ENCODE assay signal across 9 cellular contexts in the genomic region with DNA sequence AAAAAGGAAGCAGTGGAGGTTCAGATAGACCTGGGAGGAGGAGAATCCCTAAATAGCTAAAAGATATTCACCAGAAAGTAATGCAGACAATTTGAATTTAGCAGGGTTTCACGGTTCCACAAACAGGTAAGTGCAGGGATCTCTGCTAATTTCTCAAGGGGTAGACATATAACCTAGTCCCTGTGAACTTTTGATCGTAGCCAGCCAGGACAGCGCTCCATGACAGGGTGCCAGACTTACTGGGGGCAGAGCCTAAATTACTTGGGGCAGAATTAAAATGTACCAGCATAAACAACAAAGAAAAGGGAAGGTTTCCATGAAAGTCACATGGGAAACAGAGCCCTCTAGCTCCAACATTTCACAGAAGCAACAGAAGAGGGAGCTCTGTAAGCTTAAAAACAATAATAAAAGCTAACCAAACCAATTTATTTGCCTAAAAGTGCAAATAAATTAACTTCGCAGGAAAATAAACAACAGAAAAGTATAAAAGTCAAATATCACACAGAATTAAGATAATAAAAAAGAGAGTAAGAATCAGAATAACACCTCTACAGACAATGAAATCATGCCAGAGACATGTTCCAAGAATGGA.
DNase-seq lines count a peak whose midpoint lies in the region; ATAC-seq, FAIRE-seq and TF ChIP-seq lines count a peak whose summit lies in the region.
"Had no signal": no experiment of that assay in that cellular context is flagged by ENCODE, and none has a peak within 500 bp of the region (broad histone marks: within the 10 kb centered on the region; RNA-seq: fewer than 3 reads in every experiment).

No MANE protein-coding gene starts in this region.

- no TSS peak for BruUV-seq in mammary epithelial cell (replicated peaks; lab: Mats Ljungman, UMichigan)

- TF ChIP-seq CTCF in D721Med (IDR thresholded peaks at IDR 0.05; ENCODE audit: insufficient read depth, missing control alignments), result peak; percentile 61
- peak; percentile 37 to 68 for TF ChIP-seq CTCF in mammary epithelial cell (conservative IDR thresholded peaks at IDR 0.05 in 1 of 2, IDR thresholded peaks at IDR 0.05 in 1 of 2; ENCODE audit: extremely low read depth in 1 of 2, insufficient read depth in 1 of 2, low read depth in 1 of 2, low read length in 2 of 2)

- no peaks in the 10 kb centered on the region for H4K20me1 ChIP-seq in mammary epithelial cell (ENCODE audit: insufficient read depth, low read length)

- no peaks in the 10 kb centered on the region for H3K36me3 ChIP-seq in mammary epithelial cell (ENCODE audit: insufficient read depth, low read length)

- in situ Hi-C loops in mammary epithelial cell (cut with MboI; ENCODE audit: low sequenced_read_pairs in 2 of 2), result no loop called here

- peaks cover 10% of the 10 kb centered on the region for H3K27me3 Mint-ChIP-seq in activated CD4-positive, alpha-beta memory T cell treated with anti-CD3 and anti-CD28 coated beads for 36 hours

- H3K4me1 ChIP-seq in mammary epithelial cell (ENCODE audit: insufficient read depth, low read length), result peaks cover 13% of the 10 kb centered on the region

- intact Hi-C loops in mammary epithelial cell (cut with micrococcal nuclease), result loop anchor here (1.0 to 5.0 kb wide), 5 partner anchors 65 to 912 kb away; partner anchors contain the start of gene DUSP10
- intact Hi-C loops in activated CD4-positive, alpha-beta memory T cell treated with anti-CD3 and anti-CD28 coated beads for 36 hours (cut with micrococcal nuclease), result loop anchor here (5.0 kb wide), 1 partner anchor 199 kb away; the partner anchor contains the start of gene DUSP10

- no peaks in the 10 kb centered on the region for H3K79me2 ChIP-seq in mammary epithelial cell (ENCODE audit: insufficient read depth, low read length)

- no peak overlapping the region for H3K4me2 ChIP-seq in mammary epithelial cell (ENCODE audit: insufficient read depth, low read depth, low read length)

- H3K36me3 Mint-ChIP-seq in activated CD4-positive, alpha-beta memory T cell treated with anti-CD3 and anti-CD28 coated beads for 36 hours, result no peaks in the 10 kb centered on the region

- dilution Hi-C loops in mammary epithelial cell (cut with HindIII; ENCODE audit: low sequenced_read_pairs), result no loop called here

- POLR2A ChIA-PET in activated CD4-positive, alpha-beta memory T cell treated with anti-CD3 and anti-CD28 coated beads for 36 hours (lab: Charles Lee), result no interaction called here

- no peak overlapping the region for H3K9ac ChIP-seq in mammary epithelial cell (ENCODE audit: insufficient read depth, low read length)

- no peak overlapping the region for H3K4me3 ChIP-seq in mammary epithelial cell (replicated peaks in 1 of 3; ENCODE audit: insufficient read depth in 1 of 3, low read depth in 2 of 3, low read length in 3 of 3)

- no peaks in the 10 kb centered on the region for H3K27me3 ChIP-seq in mammary epithelial cell (ENCODE audit: insufficient read depth, low read length)

- ATAC-seq in HG03095 (IDR thresholded peaks at IDR 0.05; ENCODE audit: unreplicated experiment) (no peak), GM21529 (IDR thresholded peaks at IDR 0.05; ENCODE audit: unreplicated experiment) (no peak)

- no peaks in the 10 kb centered on the region for H3K9me3 ChIP-seq in mammary epithelial cell (replicated peaks; ENCODE audit: insufficient read depth, low read length)

- peak; percentile 48 for FAIRE-seq in D721Med (lab: Jason Lieb, UNC)

- H3K4me3 Mint-ChIP-seq in activated CD4-positive, alpha-beta memory T cell treated with anti-CD3 and anti-CD28 coated beads for 36 hours, result no peak overlapping the region

- no peak overlapping the region for H3K27ac Mint-ChIP-seq in activated CD4-positive, alpha-beta memory T cell treated with anti-CD3 and anti-CD28 coated beads for 36 hours

- H3K4me1 Mint-ChIP-seq in activated CD4-positive, alpha-beta memory T cell treated with anti-CD3 and anti-CD28 coated beads for 36 hours (ENCODE audit: low read depth), result no peaks in the 10 kb centered on the region
- H3K4me1 Mint-ChIP-seq: IgD-negative memory B cell had no signal

- 33% methylated on average over 4 of the region's 4 CpGs for WGBS in mammary epithelial cell (ENCODE audit: low coverage, missing lambda C conversion rate)

- CTCF ChIA-PET in mammary epithelial cell (lab: Charles Lee; ENCODE audit: low non-redundant PET), result interaction anchor here (0.5 to 1.1 kb wide), 7 partner anchors 65 to 912 kb away, joined by 3 to 9 read pairs (median 7); no protein-coding TSS in a partner anchor
- CTCF ChIA-PET in activated CD4-positive, alpha-beta memory T cell treated with anti-CD3 and anti-CD28 coated beads for 36 hours (lab: Charles Lee), result interaction anchor here (0.6 to 1.7 kb wide), 3 partner anchors 32 to 466 kb away, joined by 4 to 10 read pairs (median 5); partner anchors contain the start of gene DUSP10

- H3K27ac ChIP-seq in mammary epithelial cell (ENCODE audit: insufficient read depth, low read depth, low read length), result no peak overlapping the region

- DNase-seq in D721Med (ENCODE audit: insufficient read length, low spot score) (no peak), KG1 (lab: John Stamatoyannopoulos, UW) (peak; percentile 23), mammary epithelial cell (peak; percentile 25), myocyte (ENCODE audit: low read depth) (peak; percentile 56)
- no peak for DNase-seq in activated CD4-positive, alpha-beta memory T cell treated with anti-CD3 and anti-CD28 coated beads for 36 hours
- no peak for DNase-seq in activated CD4-positive, alpha-beta T cell treated with anti-CD3 and anti-CD28 coated beads for 1 hour

- H2AFZ ChIP-seq in mammary epithelial cell (ENCODE audit: low read depth, low read length), result peak overlapping the region; percentile 75

- no peaks in the 10 kb centered on the region for H3K9me3 Mint-ChIP-seq in activated CD4-positive, alpha-beta memory T cell treated with anti-CD3 and anti-CD28 coated beads for 36 hours

Comparison
In these comparisons a context has a peak if more than half of its experiments do, and no peak if none do; other contexts are left out.
1. DNase-seq: peak in KG1 (single experiment), mammary epithelial cell (single experiment) and myocyte (single experiment); none in D721Med (single experiment), activated CD4-positive, alpha-beta memory T cell treated with anti-CD3 and anti-CD28 coated beads for 36 hours (single experiment) and activated CD4-positive, alpha-beta T cell treated with anti-CD3 and anti-CD28 coated beads for 1 hour (single experiment).